Comparison of ENCODE assay signal across 10 cellular contexts in genomic region chr10:131242007-131242406, GRCh38.
DNase-seq lines count a peak whose midpoint lies in the region; ATAC-seq lines count a peak whose summit lies in the region.
"Had no signal": no experiment of that assay in that cellular context is flagged by ENCODE, and none has a peak within 500 bp of the region (broad histone marks: within the 10 kb centered on the region; RNA-seq: fewer than 3 reads in every experiment).

No MANE protein-coding gene starts in this region.

- in situ Hi-C loops in ACHN (cut with HindIII; ENCODE audit: low pct_ligation_motif_present, low pct_unique_long_range_greater_than_20kb, low sequenced_read_pairs): no loop called here

- no peak for ATAC-seq in HG03039 (IDR thresholded peaks at IDR 0.05; ENCODE audit: unreplicated experiment)
- ATAC-seq: activated CD8-positive, alpha-beta memory T cell treated with anti-CD3 and anti-CD28 coated beads, Interleukin-2, amount 10 ng/mL, durations not matched to agents 7 days and 5 days; stimulated activated memory B cell treated with anti-CD40 and anti-IgM and Interleukin-4, amounts not matched to agents 10 μg/mL and 1 μg/mL and 100 μg/mL, for 72 hours had no signal

- DNase-seq in ACHN (peak; percentile 26), ELR (ENCODE audit: low read depth) (peak; percentile 0), OCI-M1 (lab: John Stamatoyannopoulos, UW) (peak; percentile 32), islet precursor cell (peak; percentile 72), MV-4-11 (lab: John Stamatoyannopoulos, UW) (no peak), KG1 (lab: John Stamatoyannopoulos, UW) (no peak), 8988T (no peak)
- DNase-seq: activated CD8-positive, alpha-beta memory T cell treated with anti-CD3 and anti-CD28 coated beads, Interleukin-2, amount 10 ng/mL, durations not matched to agents 7 days and 5 days had no signal

Comparison
In these comparisons a context has a peak if more than half of its experiments do, and no peak if none do; other contexts are left out.
1. DNase-seq: peak in ACHN (single experiment), ELR (single experiment), OCI-M1 (single experiment) and islet precursor cell (single experiment); none in MV-4-11 (single experiment), KG1 (single experiment) and 8988T (single experiment).